In genomic region chr9:109168170-109168569, GRCh38 we compare ENCODE assay signal across 21 cellular contexts. TPM values are rescaled to one million over a fixed set of nuclear protein-coding genes. Genes with fewer than 3 reads are reported as not detected.
A peak's percentile ranks its signal among the peaks of the same experiment; 100 is the strongest.
DNase-seq lines count a peak whose midpoint lies in the region; ATAC-seq, FAIRE-seq and TF ChIP-seq lines count a peak whose summit lies in the region.
"Had no signal": no experiment of that assay in that cellular context is flagged by ENCODE, and none has a peak within 500 bp of the region (broad histone marks: within the 10 kb centered on the region; RNA-seq: fewer than 3 reads in every experiment).

No MANE protein-coding gene starts in this region.

- H2BK5ac ChIP-seq in IMR-90 (ENCODE audit: low read depth, low read length, poor library complexity, severe bottlenecking), result no peak overlapping the region

- no peak overlapping the region for H3K9ac ChIP-seq in GM23248
- no peak overlapping the region for H3K9ac ChIP-seq in IMR-90 (ENCODE audit: low read depth, low read length)
- no peak overlapping the region for H3K9ac ChIP-seq in K562 (ENCODE audit: insufficient read depth in 1 of 2, low read depth in 2 of 2, low read length in 2 of 2)
- no peak overlapping the region for H3K9ac ChIP-seq in HepG2 (ENCODE audit: insufficient read depth, low read depth, low read length)
- no peak overlapping the region for H3K9ac ChIP-seq in MM.1S (ENCODE audit: low read length)
- H3K9ac ChIP-seq: BLaER1 treated with 17β-estradiol and CSF1 and Interleukin-3, amounts not matched to agents 10 nM and 100 nM had no signal

- H3K4me3 ChIP-seq in GM23248 (no peak overlapping the region), IMR-90 (ENCODE audit: insufficient read depth, low read depth, low read length) (no peak overlapping the region), K562 (no peak overlapping the region), HepG2 (replicated peaks in 1 of 3; ENCODE audit: insufficient read depth in 1 of 3, low read depth in 2 of 3, low read length in 3 of 3) (no peak overlapping the region), MM.1S (ENCODE audit: low read length) (no peak overlapping the region)
- H3K4me3 ChIP-seq: BLaER1 treated with 17β-estradiol and CSF1 and Interleukin-3, amounts not matched to agents 10 nM and 100 nM; MG63; PC-9; SJSA1 had no signal

- no peak overlapping the region for H3K27ac ChIP-seq in GM23248
- H3K27ac ChIP-seq in IMR-90 (ENCODE audit: insufficient read depth, low read length), result no peak overlapping the region
- H3K27ac ChIP-seq in K562 (ENCODE audit: extremely low read depth, low read depth, low read length), result no peak overlapping the region
- H3K27ac ChIP-seq in HepG2 (ENCODE audit: extremely low read length, insufficient read depth, low read length), result peak overlapping the region; percentile 5
- H3K27ac ChIP-seq in MM.1S (ENCODE audit: low read length), result no peak overlapping the region
- H3K27ac ChIP-seq: BLaER1 treated with 17β-estradiol and CSF1 and Interleukin-3, amounts not matched to agents 10 nM and 100 nM; PC-9; SJSA1 had no signal

- TF ChIP-seq RAD21 in IMR-90 (IDR thresholded peaks at IDR 0.05; ENCODE audit: low read length) (no peak), K562 (CRISPR knock-in tag; conservative IDR thresholded peaks at IDR 0.05 in 1 of 2, IDR thresholded peaks at IDR 0.05 in 1 of 2) (no peak), HepG2 (CRISPR knock-in tag; IDR thresholded peaks at IDR 0.05) (no peak)

- H3K14ac ChIP-seq in IMR-90 (replicated peaks; ENCODE audit: low read depth, low read length), result no peak overlapping the region

- no peak overlapping the region for H4K91ac ChIP-seq in IMR-90 (ENCODE audit: insufficient read depth, low read depth, low read length)

- no peak overlapping the region for H3K23ac ChIP-seq in IMR-90 (ENCODE audit: low read depth, low read length)

- no peak overlapping the region for H2AFZ ChIP-seq in GM23248
- H2AFZ ChIP-seq in IMR-90 (replicated peaks; ENCODE audit: low read length, poor library complexity), result no peak overlapping the region
- H2AFZ ChIP-seq in K562 (ENCODE audit: low read depth, low read length), result no peak overlapping the region
- H2AFZ ChIP-seq in HepG2 (ENCODE audit: low read length), result no peak overlapping the region
- no peak overlapping the region for H2AFZ ChIP-seq in MM.1S (ENCODE audit: low read length)
- H2AFZ ChIP-seq: PC-9 had no signal

- H4K20me1 ChIP-seq in GM23248 (ENCODE audit: insufficient read depth) (no peaks in the 10 kb centered on the region), IMR-90 (ENCODE audit: insufficient read depth, low read length) (no peaks in the 10 kb centered on the region), K562 (replicated peaks; ENCODE audit: control insufficient read depth, insufficient read depth, low read length) (no peaks in the 10 kb centered on the region), HepG2 (ENCODE audit: insufficient read depth, low read length) (no peaks in the 10 kb centered on the region), MM.1S (ENCODE audit: insufficient read depth, low read length) (no peaks in the 10 kb centered on the region)
- H4K20me1 ChIP-seq: BLaER1 treated with 17β-estradiol and CSF1 and Interleukin-3, amounts not matched to agents 10 nM and 100 nM had no signal

- H2BK15ac ChIP-seq in IMR-90 (ENCODE audit: low read depth, low read length), result no peak overlapping the region

- TF ChIP-seq CTCF in IMR-90 (conservative IDR thresholded peaks at IDR 0.05; ENCODE audit: low read depth, low read length) (no peak), K562 (IDR thresholded peaks at IDR 0.05 in 2 of 3, conservative IDR thresholded peaks at IDR 0.05 in 1 of 3; ENCODE audit: insufficient read depth in 2 of 3, low read depth in 1 of 3, low read length in 3 of 3) (no peak), HepG2 (CRISPR knock-in tag; IDR thresholded peaks at IDR 0.05) (no peak), MM.1S (IDR thresholded peaks at IDR 0.05; ENCODE audit: low read length) (no peak)

- H3K9me2 ChIP-seq in GM23248 (ENCODE audit: insufficient read depth), result no peaks in the 10 kb centered on the region
- no peaks in the 10 kb centered on the region for H3K9me2 ChIP-seq in MM.1S (replicated peaks; ENCODE audit: insufficient read depth, low read length)

- H3K56ac ChIP-seq in IMR-90 (ENCODE audit: extremely low read depth, insufficient read depth, low read length), result no peak overlapping the region

- H3K4me2 ChIP-seq in GM23248 (ENCODE audit: unreplicated experiment), result no peak overlapping the region
- no peak overlapping the region for H3K4me2 ChIP-seq in IMR-90 (ENCODE audit: low read depth, low read length)
- H3K4me2 ChIP-seq in K562 (ENCODE audit: insufficient read depth, low read length), result no peak overlapping the region
- no peak overlapping the region for H3K4me2 ChIP-seq in HepG2 (ENCODE audit: low read depth, low read length)
- no peak overlapping the region for H3K4me2 ChIP-seq in MM.1S (ENCODE audit: low read depth, low read length)
- H3K4me2 ChIP-seq: BLaER1 treated with 17β-estradiol and CSF1 and Interleukin-3, amounts not matched to agents 10 nM and 100 nM; PC-9 had no signal

- TF ChIP-seq EP300 in K562 (IDR thresholded peaks at IDR 0.05; ENCODE audit: low read length), result no peak
- TF ChIP-seq EP300 in HepG2 (IDR thresholded peaks at IDR 0.05; ENCODE audit: low read depth in 2 of 2, low read length in 2 of 2), result peak in 1 of 2 experiments; percentile 71; a peak in 2 of 4 replicates
- no peak for TF ChIP-seq EP300 in HepG2 (CRISPR knock-in tag; IDR thresholded peaks at IDR 0.05; ENCODE audit: borderline replicate concordance)

- no peaks in the 10 kb centered on the region for H3K79me2 ChIP-seq in GM23248 (ENCODE audit: insufficient read depth)
- no peaks in the 10 kb centered on the region for H3K79me2 ChIP-seq in K562 (ENCODE audit: control insufficient read depth, insufficient read depth, low read length)
- no peaks in the 10 kb centered on the region for H3K79me2 ChIP-seq in HepG2 (ENCODE audit: insufficient read depth, low read length)
- no peaks in the 10 kb centered on the region for H3K79me2 ChIP-seq in MM.1S (ENCODE audit: low read length)

- H2BK120ac ChIP-seq in IMR-90 (ENCODE audit: low read depth, low read length), result no peak overlapping the region

- ATAC-seq in IMR-90 (ENCODE audit: low read depth), result no peak
- ATAC-seq in K562, result no peak
- peak; percentile 81 for ATAC-seq in HepG2
- no peak for ATAC-seq in GM18907 (IDR thresholded peaks at IDR 0.05; ENCODE audit: unreplicated experiment)
- ATAC-seq: CD8-positive, alpha-beta T cell had no signal

- H3K36me3 ChIP-seq in GM23248 (ENCODE audit: low read depth) (no peaks in the 10 kb centered on the region), IMR-90 (ENCODE audit: control insufficient read depth, insufficient read depth, low read length) (no peaks in the 10 kb centered on the region), K562 (ENCODE audit: control insufficient read depth, insufficient read depth, low read length) (no peaks in the 10 kb centered on the region), HepG2 (replicated peaks in 1 of 2; ENCODE audit: control insufficient read depth in 1 of 2, insufficient read depth in 2 of 2, low read length in 2 of 2) (no peaks in the 10 kb centered on the region), MM.1S (replicated peaks; ENCODE audit: insufficient read depth, low read length) (no peaks in the 10 kb centered on the region)
- H3K36me3 ChIP-seq: BLaER1 treated with 17β-estradiol and CSF1 and Interleukin-3, amounts not matched to agents 10 nM and 100 nM; MG63; SJSA1 had no signal

- POLR2A ChIA-PET in IMR-90 (lab: Charles Lee; ENCODE audit: unreplicated experiment), result no interaction called here
- POLR2A ChIA-PET in K562 (lab: Yijun Ruan, JAX), result interaction anchor here (0.6 kb wide), 1 partner anchor 16 kb away, joined by 3 read pairs; no protein-coding TSS in a partner anchor
- POLR2A ChIA-PET in HepG2 (lab: Yijun Ruan, JAX), result no interaction called here

- no peak overlapping the region for H2AK5ac ChIP-seq in IMR-90 (ENCODE audit: low read depth, low read length)

- H4K8ac ChIP-seq in IMR-90 (ENCODE audit: low read depth in 2 of 2, low read length in 2 of 2), result no peak overlapping the region

- H3K18ac ChIP-seq in IMR-90 (ENCODE audit: low read depth, low read length), result no peak overlapping the region

- H3K9me3 ChIP-seq in GM23248 (ENCODE audit: low read depth) (no peaks in the 10 kb centered on the region), IMR-90 (ENCODE audit: control insufficient read depth, insufficient read depth, low read length) (peaks cover 2% of the 10 kb centered on the region), K562 (replicated peaks; ENCODE audit: control insufficient read depth, insufficient read depth, low read depth, low read length) (0 out of 2 replicates have a peak, but pooled peaks cover 2% of the 10 kb centered on the region), HepG2 (ENCODE audit: low read length) (no peaks in the 10 kb centered on the region), MM.1S (replicated peaks; ENCODE audit: insufficient read depth, low read length) (no peaks in the 10 kb centered on the region)
- H3K9me3 ChIP-seq: MG63, SJSA1 had no signal

- H3K9me1 ChIP-seq in IMR-90 (ENCODE audit: insufficient read depth, low read length), result no peaks in the 10 kb centered on the region
- no peaks in the 10 kb centered on the region for H3K9me1 ChIP-seq in K562 (ENCODE audit: control insufficient read depth, insufficient read depth, low read length)

- H2AK9ac ChIP-seq in IMR-90 (replicated peaks; ENCODE audit: low read depth, low read length, poor library complexity), result no peak overlapping the region

- H4K5ac ChIP-seq in IMR-90 (ENCODE audit: low read depth, low read length), result no peak overlapping the region

- no peak overlapping the region for H2BK20ac ChIP-seq in IMR-90 (ENCODE audit: low read depth, low read length)

- intact Hi-C loops in IMR-90 (cut with micrococcal nuclease) (no loop called here), K562 (cut with micrococcal nuclease) (no loop called here), HepG2 (cut with micrococcal nuclease; ENCODE audit: unreplicated experiment) (no loop called here)

- H3K79me1 ChIP-seq in IMR-90 (ENCODE audit: low read depth in 1 of 2, low read length in 2 of 2), result no peaks in the 10 kb centered on the region

- BruUV-seq in IMR-90 (replicated peaks; lab: Mats Ljungman, UMichigan), result no TSS peak
- no TSS peak for BruUV-seq in K562 (replicated peaks; lab: Mats Ljungman, UMichigan)
- no TSS peak for BruUV-seq in HepG2 (replicated peaks; lab: Mats Ljungman, UMichigan)

- dilution Hi-C loops in IMR-90 (cut with HindIII; ENCODE audit: low sequenced_read_pairs, unreplicated experiment), result no loop called here

- CTCF ChIA-PET in IMR-90 (lab: Yijun Ruan, JAX) (no interaction called here), K562 (lab: Yijun Ruan, JAX; ENCODE audit: low intra/inter-chr PET ratio) (no interaction called here), HepG2 (lab: Yijun Ruan, JAX; ENCODE audit: low intra/inter-chr PET ratio, low total read pairs) (no interaction called here)

- TF ChIP-seq POLR2A in IMR-90 (IDR thresholded peaks at IDR 0.05; ENCODE audit: low read depth, low read length) (no peak), K562 (conservative IDR thresholded peaks at IDR 0.05) (no peak), HepG2 (IDR thresholded peaks at IDR 0.05; ENCODE audit: insufficient read depth in 1 of 2, low read depth in 2 of 2, low read length in 2 of 2) (no peak)

- FAIRE-seq in K562 (lab: Jason Lieb, UNC), result no peak
- no peak for FAIRE-seq in HepG2 (lab: Jason Lieb, UNC)
- FAIRE-seq: GM12891, GM18507 had no signal

- H3K4me1 ChIP-seq in GM23248 (ENCODE audit: insufficient read depth) (no peaks in the 10 kb centered on the region), IMR-90 (ENCODE audit: control insufficient read depth, insufficient read depth, low read length) (no peaks in the 10 kb centered on the region), K562 (replicated peaks in 1 of 2; ENCODE audit: control insufficient read depth in 2 of 2, insufficient read depth in 2 of 2, low read length in 2 of 2) (peaks cover 0 to 9% of the 10 kb centered on the region in 2 experiments; a peak in 1 of 5 replicates), HepG2 (ENCODE audit: insufficient read depth, low read length) (peaks cover 14% of the 10 kb centered on the region), MM.1S (ENCODE audit: low read length) (no peaks in the 10 kb centered on the region)
- H3K4me1 ChIP-seq: SJSA1 had no signal

- in situ Hi-C loops in GM23248 (cut with MboI), result no loop called here
- in situ Hi-C loops in IMR-90 (cut with MboI; ENCODE audit: low sequenced_read_pairs), result loop anchor here (10.0 kb wide), 1 partner anchor 63 kb away; no protein-coding TSS in a partner anchor
- in situ Hi-C loops in K562 (cut with MboI), result no loop called here
- in situ Hi-C loops in HepG2 (cut with HindIII; ENCODE audit: extremely low pct_ligation_motif_present, low pct_unique_long_range_greater_than_20kb), result no loop called here

- H3K4ac ChIP-seq in IMR-90 (ENCODE audit: low read depth, low read length), result no peak overlapping the region

- H3K27me3 ChIP-seq in GM23248 (replicated peaks; ENCODE audit: insufficient read depth) (peaks cover 40% of the 10 kb centered on the region), IMR-90 (ENCODE audit: control insufficient read depth, insufficient read depth, low read length) (peaks cover 46% of the 10 kb centered on the region), K562 (ENCODE audit: control insufficient read depth in 2 of 2, insufficient read depth in 2 of 2, low read length in 2 of 2) (no peaks in the 10 kb centered on the region), HepG2 (ENCODE audit: control insufficient read depth in 1 of 2, insufficient read depth in 2 of 2, low read length in 2 of 2) (no peaks in the 10 kb centered on the region), MM.1S (replicated peaks; ENCODE audit: insufficient read depth, low read length) (no peaks in the 10 kb centered on the region)
- H3K27me3 ChIP-seq: BLaER1 treated with 17β-estradiol and CSF1 and Interleukin-3, amounts not matched to agents 10 nM and 100 nM; MG63 had no signal

- H3F3A ChIP-seq in GM23248 (ENCODE audit: insufficient read depth) (no peaks in the 10 kb centered on the region), MM.1S (ENCODE audit: insufficient read depth, low read length) (no peaks in the 10 kb centered on the region)

- DNase-seq in GM23248 (peak; percentile 16), IMR-90 (no peak), K562 (ENCODE audit: extremely low read depth in 1 of 4, low spot score in 3 of 4) (no peak), HepG2 (ENCODE audit: low spot score) (peak; percentile 48), MM.1S (no peak)
- DNase-seq in activated CD8-positive, alpha-beta memory T cell treated with anti-CD3 and anti-CD28 coated beads, Interleukin-2, amount 50 U/mL, for 48 hours, result no peak
- DNase-seq: CD8-positive, alpha-beta T cell; EL; HFFc6; Kasumi-1; MG63; NCI-H187; NCI-H524 treated with DMSO at 0.1 percent for 48 hours; PC-9 had no signal

RNA-seq across cellular contexts. Expression of gene FRRS1L, which starts 1.1 kb away (rescaled TPM):
- total RNA-seq in GM23248 (2014; rRNA removed; shearing (Covaris generic)), result under 0.01 TPM in 1 of 2 replicates, not detected in the other
- polyA plus RNA-seq in GM23248 (2016; fragmentation: Nextera tagmentation; extraction: Ambion mirVana), result 0.20 TPM in 1 of 2 replicates, not detected in the other
- under 0.01 TPM in 1 of 2 replicates, not detected in the other for total RNA-seq in IMR-90 (2012; rRNA removed)
- 0.05 and 0.06 TPM in 2 replicates for polyA plus RNA-seq in IMR-90 (2012; rRNA removed)
- 0.01 and 0.03 TPM in 2 replicates for polyA plus RNA-seq in IMR-90 (2012; cell fraction: cytosol; rRNA removed)
- under 0.01 and 0.08 TPM in 2 replicates for polyA plus RNA-seq in IMR-90 (2012; cell fraction: nucleus; rRNA removed; ENCODE audit: low replicate concordance)
- 0.02 TPM in 1 of 2 replicates, not detected in the other for total RNA-seq in K562 (2011; cell fraction: chromatin; rRNA removed; ENCODE audit: low replicate concordance)
- total RNA-seq in K562 (2011; cell fraction: nucleolus; rRNA removed), result not detected in 2 replicates
- not detected in 2 replicates for total RNA-seq in K562 (2011; cell fraction: nucleoplasm; rRNA removed)
- total RNA-seq in K562 (2014; rRNA removed), result not detected in 2 replicates
- total RNA-seq in K562 (2014; rRNA removed; fragmentation: Illumina TruSeq; extraction: Trizol), result 0.03 and 0.04 TPM in 2 replicates
- total RNA-seq in K562 (2015; rRNA removed; fragmentation: Illumina TruSeq; extraction: Trizol), result 0.04 TPM in 1 of 2 replicates, not detected in the other
- not detected in 2 replicates for total RNA-seq in K562 (2021)
- polyA plus RNA-seq in K562 (2011; rRNA removed), result 0.01 TPM in 2 replicates
- not detected in 2 replicates for polyA plus RNA-seq in K562 (2011; cell fraction: cytosol; rRNA removed)
- polyA plus RNA-seq in K562 (2011; cell fraction: nucleus; rRNA removed), result not detected in 2 replicates
- polyA plus RNA-seq in K562 (2012), result 0.01 and 0.11 TPM in 2 replicates
- polyA plus RNA-seq in K562 (2014; fragmentation: Illumina TruSeq; extraction: Trizol), result 0.01 TPM in 1 of 2 replicates, not detected in the other
- polyA plus RNA-seq in K562 (2014; fragmentation: Nextera tagmentation; extraction: Ambion mirVana), result under 1 TPM in 1 of 2 experiments, not detected in 1; under 0.01 TPM
- polyA plus RNA-seq in K562 (2014; rRNA removed), result 0.04 TPM in 1 of 2 replicates, not detected in the other
- polyA minus RNA-seq in K562 (2011; rRNA and poly(A)+ RNA removed), result not detected in 2 replicates
- not detected in 2 replicates for polyA minus RNA-seq in K562 (2011; cell fraction: cytosol; rRNA and poly(A)+ RNA removed)
- not detected in 2 replicates for polyA minus RNA-seq in K562 (2011; cell fraction: nucleus; rRNA and poly(A)+ RNA removed)
- total RNA-seq in HepG2 (2016; rRNA removed; fragmentation: Illumina TruSeq; extraction: Trizol), result 0.02 TPM in 1 of 2 replicates, not detected in the other
- 0.61 and 0.71 TPM in 2 replicates for total RNA-seq in HepG2 (2016; cell fraction: cytosol; rRNA removed; fragmentation: Illumina TruSeq; extraction: Trizol; ENCODE audit: low read depth)
- total RNA-seq in HepG2 (2016; cell fraction: insoluble cytoplasmic fraction; rRNA removed; fragmentation: Illumina TruSeq; extraction: Trizol), result 0.04 TPM in 1 of 2 replicates, not detected in the other
- 0.07 and 0.09 TPM in 2 replicates for total RNA-seq in HepG2 (2016; cell fraction: membrane; rRNA removed; fragmentation: Illumina TruSeq; extraction: Trizol)
- total RNA-seq in HepG2 (2016; cell fraction: nucleus; rRNA removed; fragmentation: Illumina TruSeq; extraction: Trizol), result not detected in 2 replicates
- polyA plus RNA-seq in HepG2 (2011; rRNA removed), result 0.01 and 0.03 TPM in 2 replicates
- polyA plus RNA-seq in HepG2 (2011; cell fraction: cytosol; rRNA removed), result 0.01 and 0.04 TPM in 2 replicates
- 0.03 TPM in 1 of 2 replicates, not detected in the other for polyA plus RNA-seq in HepG2 (2011; cell fraction: nucleus; rRNA removed)
- polyA plus RNA-seq in HepG2 (2012), result 0.01 TPM in 2 replicates
- 0.27 and 0.28 TPM in 2 replicates for polyA plus RNA-seq in HepG2 (2016; cell fraction: cytosol; fragmentation: Illumina TruSeq; extraction: Trizol; ENCODE audit: low read depth)
- not detected in 2 replicates for polyA plus RNA-seq in HepG2 (2016; cell fraction: insoluble cytoplasmic fraction; fragmentation: Illumina TruSeq; extraction: Trizol; ENCODE audit: low read depth)
- polyA plus RNA-seq in HepG2 (2016; cell fraction: membrane; fragmentation: Illumina TruSeq; extraction: Trizol; ENCODE audit: low read depth), result 0.03 and 0.06 TPM in 2 replicates
- polyA plus RNA-seq in HepG2 (2016; cell fraction: nucleus; fragmentation: Illumina TruSeq; extraction: Trizol; ENCODE audit: insufficient read depth, low read depth), result not detected in 2 replicates
- polyA minus RNA-seq in HepG2 (2011; rRNA and poly(A)+ RNA removed; ENCODE audit: low replicate concordance), result 0.04 TPM in 1 of 2 replicates, not detected in the other
- polyA minus RNA-seq in HepG2 (2011; cell fraction: cytosol; rRNA and poly(A)+ RNA removed), result 0.09 and 0.20 TPM in 2 replicates
- polyA minus RNA-seq in HepG2 (2011; cell fraction: nucleus; rRNA and poly(A)+ RNA removed), result 0.12 TPM in 1 of 2 replicates, not detected in the other
- total RNA-seq: CD8-positive, alpha-beta T cell; H4; HFFc6; PC-9; SJSA1 had no signal
- polyA plus RNA-seq: IgD-negative memory B cell had no signal

RNA-seq across cellular contexts. Expression of gene TMEM245, which starts 48.4 kb away (rescaled TPM):
- total RNA-seq in GM23248 (2014; rRNA removed; shearing (Covaris generic)), result 30.2 and 43.8 TPM in 2 replicates
- polyA plus RNA-seq in GM23248 (2016; fragmentation: Nextera tagmentation; extraction: Ambion mirVana), result 20.7 and 20.8 TPM in 2 replicates
- 51.7 and 57.9 TPM in 2 replicates for total RNA-seq in IMR-90 (2012; rRNA removed)
- 21.0 and 24.8 TPM in 2 replicates for polyA plus RNA-seq in IMR-90 (2012; rRNA removed)
- polyA plus RNA-seq in IMR-90 (2012; cell fraction: cytosol; rRNA removed), result 11.7 and 26.8 TPM in 2 replicates
- polyA plus RNA-seq in IMR-90 (2012; cell fraction: nucleus; rRNA removed; ENCODE audit: low replicate concordance), result 4.9 and 24.1 TPM in 2 replicates
- total RNA-seq in K562 (2011; cell fraction: chromatin; rRNA removed; ENCODE audit: low replicate concordance), result 63.8 and 96.7 TPM in 2 replicates
- 45.0 and 54.9 TPM in 2 replicates for total RNA-seq in K562 (2011; cell fraction: nucleolus; rRNA removed)
- total RNA-seq in K562 (2011; cell fraction: nucleoplasm; rRNA removed), result 78.2 and 94.0 TPM in 2 replicates
- 13.9 and 15.1 TPM in 2 replicates for total RNA-seq in K562 (2014; rRNA removed)
- total RNA-seq in K562 (2014; rRNA removed; fragmentation: Illumina TruSeq; extraction: Trizol), result 30.5 and 32.8 TPM in 2 replicates
- total RNA-seq in K562 (2015; rRNA removed; fragmentation: Illumina TruSeq; extraction: Trizol), result 29.3 and 31.1 TPM in 2 replicates
- 24.3 and 26.9 TPM in 2 replicates for total RNA-seq in K562 (2021)
- 34.9 and 43.2 TPM in 2 replicates for polyA plus RNA-seq in K562 (2011; rRNA removed)
- 28.7 and 45.6 TPM in 2 replicates for polyA plus RNA-seq in K562 (2011; cell fraction: cytosol; rRNA removed)
- 31.8 and 33.1 TPM in 2 replicates for polyA plus RNA-seq in K562 (2011; cell fraction: nucleus; rRNA removed)
- polyA plus RNA-seq in K562 (2012), result 18.4 and 21.3 TPM in 2 replicates
- 26.0 and 33.7 TPM in 2 replicates for polyA plus RNA-seq in K562 (2014; fragmentation: Illumina TruSeq; extraction: Trizol)
- 10 to 100 TPM in 1 of 2 experiments, 1 to 10 TPM in 1; 8.5 to 12.1 TPM for polyA plus RNA-seq in K562 (2014; fragmentation: Nextera tagmentation; extraction: Ambion mirVana)
- 15.8 and 16.6 TPM in 2 replicates for polyA plus RNA-seq in K562 (2014; rRNA removed)
- 100 and 105 TPM in 2 replicates for polyA minus RNA-seq in K562 (2011; rRNA and poly(A)+ RNA removed)
- polyA minus RNA-seq in K562 (2011; cell fraction: cytosol; rRNA and poly(A)+ RNA removed), result 25.8 and 36.3 TPM in 2 replicates
- polyA minus RNA-seq in K562 (2011; cell fraction: nucleus; rRNA and poly(A)+ RNA removed), result 44.7 and 68.2 TPM in 2 replicates
- 39.7 and 55.4 TPM in 2 replicates for total RNA-seq in HepG2 (2016; rRNA removed; fragmentation: Illumina TruSeq; extraction: Trizol)
- total RNA-seq in HepG2 (2016; cell fraction: cytosol; rRNA removed; fragmentation: Illumina TruSeq; extraction: Trizol; ENCODE audit: low read depth), result 31.4 and 37.1 TPM in 2 replicates
- 37.5 and 55.7 TPM in 2 replicates for total RNA-seq in HepG2 (2016; cell fraction: insoluble cytoplasmic fraction; rRNA removed; fragmentation: Illumina TruSeq; extraction: Trizol)
- total RNA-seq in HepG2 (2016; cell fraction: membrane; rRNA removed; fragmentation: Illumina TruSeq; extraction: Trizol), result 23.4 and 26.2 TPM in 2 replicates
- total RNA-seq in HepG2 (2016; cell fraction: nucleus; rRNA removed; fragmentation: Illumina TruSeq; extraction: Trizol), result 66.5 and 76.9 TPM in 2 replicates
- 40.1 and 53.5 TPM in 2 replicates for polyA plus RNA-seq in HepG2 (2011; rRNA removed)
- 37.5 and 46.4 TPM in 2 replicates for polyA plus RNA-seq in HepG2 (2011; cell fraction: cytosol; rRNA removed)
- polyA plus RNA-seq in HepG2 (2011; cell fraction: nucleus; rRNA removed), result 19.8 and 20.7 TPM in 2 replicates
- 38.8 and 42.3 TPM in 2 replicates for polyA plus RNA-seq in HepG2 (2012)
- 2.8 and 3.1 TPM in 2 replicates for polyA plus RNA-seq in HepG2 (2016; cell fraction: cytosol; fragmentation: Illumina TruSeq; extraction: Trizol; ENCODE audit: low read depth)
- polyA plus RNA-seq in HepG2 (2016; cell fraction: insoluble cytoplasmic fraction; fragmentation: Illumina TruSeq; extraction: Trizol; ENCODE audit: low read depth), result 21.3 and 22.2 TPM in 2 replicates
- polyA plus RNA-seq in HepG2 (2016; cell fraction: membrane; fragmentation: Illumina TruSeq; extraction: Trizol; ENCODE audit: low read depth), result 6.3 and 7.1 TPM in 2 replicates
- polyA plus RNA-seq in HepG2 (2016; cell fraction: nucleus; fragmentation: Illumina TruSeq; extraction: Trizol; ENCODE audit: insufficient read depth, low read depth), result 47.4 and 49.5 TPM in 2 replicates
- 159 and 167 TPM in 2 replicates for polyA minus RNA-seq in HepG2 (2011; rRNA and poly(A)+ RNA removed; ENCODE audit: low replicate concordance)
- 73.8 and 78.2 TPM in 2 replicates for polyA minus RNA-seq in HepG2 (2011; cell fraction: cytosol; rRNA and poly(A)+ RNA removed)
- 70.7 and 85.5 TPM in 2 replicates for polyA minus RNA-seq in HepG2 (2011; cell fraction: nucleus; rRNA and poly(A)+ RNA removed)

Comparison
In these comparisons a context has a peak if more than half of its experiments do, and no peak if none do; other contexts are left out.
1. DNase-seq: peak in GM23248 (single experiment) and HepG2 (single experiment); none in IMR-90 (single experiment), K562 (0 of 4), activated CD8-positive, alpha-beta memory T cell treated with anti-CD3 and anti-CD28 coated beads, Interleukin-2, amount 50 U/mL, for 48 hours (single experiment) and MM.1S (single experiment).